9 cellular contexts compared by ENCODE assay signal in the genomic region with DNA sequence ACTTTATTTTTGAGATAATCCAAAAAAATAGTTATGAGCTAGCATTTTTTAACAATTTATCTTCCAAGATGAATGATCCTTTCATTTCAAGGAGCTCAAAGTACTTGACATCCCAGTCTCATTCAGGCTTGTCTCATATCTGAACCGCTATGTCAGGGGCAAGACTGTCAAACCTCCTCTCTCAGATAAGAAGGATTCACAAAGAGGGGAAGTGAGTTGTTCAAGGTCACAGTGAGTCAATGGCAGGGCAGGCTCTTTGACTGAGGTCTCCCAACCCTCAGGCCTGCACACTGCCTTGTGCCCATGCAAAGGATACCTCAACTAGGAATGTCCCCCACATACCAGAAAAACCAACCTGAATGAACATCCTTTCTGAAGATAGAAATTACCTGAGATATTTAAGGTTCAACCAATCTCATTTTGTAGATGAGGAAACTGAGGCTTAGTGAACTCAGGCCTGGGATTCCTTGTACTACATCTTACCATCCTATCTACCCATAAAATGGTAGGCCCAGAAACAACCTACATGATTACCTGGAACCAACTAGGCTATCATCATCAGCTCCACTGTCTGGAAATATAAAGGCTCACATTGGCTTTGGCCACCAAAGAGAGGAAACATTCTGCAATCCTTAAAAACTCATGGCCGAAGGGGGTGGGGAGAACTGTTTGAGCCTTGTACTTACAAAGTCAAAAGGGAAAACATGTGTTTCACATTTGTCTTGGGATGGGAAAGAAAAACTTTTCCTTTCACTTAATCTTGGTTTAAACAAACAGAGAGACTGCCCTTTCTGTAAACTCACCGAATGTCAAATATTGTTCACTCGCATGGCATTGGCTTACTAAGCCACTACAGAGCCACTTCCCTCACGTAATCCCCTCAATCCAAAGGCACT. TPM values are rescaled to one million over a fixed set of nuclear protein-coding genes. Genes with fewer than 3 reads are reported as not detected.
A peak's percentile ranks its signal among the peaks of the same experiment; 100 is the strongest.
DNase-seq lines count a peak whose midpoint lies in the region; ATAC-seq and TF ChIP-seq lines count a peak whose summit lies in the region.
"Had no signal": no experiment of that assay in that cellular context is flagged by ENCODE, and none has a peak within 500 bp of the region (broad histone marks: within the 10 kb centered on the region; RNA-seq: fewer than 3 reads in every experiment).

No MANE protein-coding gene starts in this region.

- H3K9me3 ChIP-seq in adrenal gland (replicated peaks in 1 of 3) = no peaks in the 10 kb centered on the region
- H3K9me3 ChIP-seq in lower lobe of right lung = no peaks in the 10 kb centered on the region

- intact Hi-C loops in adrenal gland (cut with DNase I) = no loop called here
- intact Hi-C loops in lower lobe of right lung (cut with DNase I) = no loop called here

- H3K4me3 ChIP-seq in adrenal gland (peak overlapping the region in 1 of 4 donors; percentile 9), lower lobe of right lung (peak overlapping the region; percentile 9)
- H3K4me3 ChIP-seq: dorsolateral prefrontal cortex had no signal

- peak overlapping the region; percentile 89 for H3K27ac Mint-ChIP-seq in stimulated activated naive CD8-positive, alpha-beta T cell treated with anti-CD3 and anti-CD28 coated beads, Interleukin-15, Interleukin-2, amounts not matched to agents 100 ng/mL and 50 ng/mL, for 24 hours

- peaks cover 5% of the 10 kb centered on the region for H3K9me3 Mint-ChIP-seq in stimulated activated naive CD8-positive, alpha-beta T cell treated with anti-CD3 and anti-CD28 coated beads, Interleukin-15, Interleukin-2, amounts not matched to agents 100 ng/mL and 50 ng/mL, for 24 hours

- no peaks in the 10 kb centered on the region for H3K27me3 Mint-ChIP-seq in stimulated activated naive CD8-positive, alpha-beta T cell treated with anti-CD3 and anti-CD28 coated beads, Interleukin-15, Interleukin-2, amounts not matched to agents 100 ng/mL and 50 ng/mL, for 24 hours

- no peak for DNase-seq in stimulated activated naive CD8-positive, alpha-beta T cell treated with anti-CD3 and anti-CD28 coated beads, Interleukin-15, Interleukin-2, amounts not matched to agents 100 U/mL and 50 U/mL, for 24 hours
- DNase-seq in adrenal gland (no peak), lower lobe of right lung (no peak), medulla oblongata (ENCODE audit: extremely low spot score) (no peak), NCI-H2107 (lab: John Stamatoyannopoulos, UW) (no peak)
- DNase-seq: dorsolateral prefrontal cortex had no signal

- TF ChIP-seq CTCF in adrenal gland (IDR thresholded peaks at IDR 0.05) (no peak), lower lobe of right lung (IDR thresholded peaks at IDR 0.05) (no peak)

- H3K4me1 ChIP-seq in adrenal gland (replicated peaks in 1 of 2) = peaks cover 4 to 9% of the 10 kb centered on the region in 2 donors
- H3K4me1 ChIP-seq in lower lobe of right lung = peaks cover 44% of the 10 kb centered on the region

- WGBS in adrenal gland, 4 donors = 64 to 67% (median 66%) methylated on average over 5 of the region's 5 CpGs

- H3K27ac ChIP-seq in adrenal gland (peak overlapping the region in 3 of 5 donors; percentile 38 to 81 (median 68)), lower lobe of right lung (peak overlapping the region; percentile 76)

- no peak for TF ChIP-seq POLR2A in adrenal gland (IDR thresholded peaks at IDR 0.05)

- peaks cover 84% of the 10 kb centered on the region for H3K4me1 Mint-ChIP-seq in stimulated activated naive CD8-positive, alpha-beta T cell treated with anti-CD3 and anti-CD28 coated beads, Interleukin-15, Interleukin-2, amounts not matched to agents 100 ng/mL and 50 ng/mL, for 24 hours (ENCODE audit: low read depth)

- ATAC-seq in stimulated activated naive CD8-positive, alpha-beta T cell treated with anti-CD3 and anti-CD28 coated beads, Interleukin-15, Interleukin-2, amounts not matched to agents 100 U/mL and 50 U/mL, for 24 hours = no peak
- peak in 1 of 2 donors; percentile 86 for ATAC-seq in lower lobe of right lung
- ATAC-seq in HG02973 (IDR thresholded peaks at IDR 0.05; ENCODE audit: unreplicated experiment) = no peak
- no peak for ATAC-seq in HG02610 (IDR thresholded peaks at IDR 0.05; ENCODE audit: unreplicated experiment)

- H3K27me3 ChIP-seq in adrenal gland (no peaks in the 10 kb centered on the region), lower lobe of right lung (ENCODE audit: low read depth) (no peaks in the 10 kb centered on the region)
- H3K27me3 ChIP-seq: dorsolateral prefrontal cortex had no signal

- H3K4me3 Mint-ChIP-seq in stimulated activated naive CD8-positive, alpha-beta T cell treated with anti-CD3 and anti-CD28 coated beads, Interleukin-15, Interleukin-2, amounts not matched to agents 100 ng/mL and 50 ng/mL, for 24 hours = peak overlapping the region; percentile 53

- no peaks in the 10 kb centered on the region for H3K36me3 ChIP-seq in adrenal gland (replicated peaks in 1 of 2)
- H3K36me3 ChIP-seq in lower lobe of right lung = no peaks in the 10 kb centered on the region

- no peaks in the 10 kb centered on the region for H3K36me3 Mint-ChIP-seq in stimulated activated naive CD8-positive, alpha-beta T cell treated with anti-CD3 and anti-CD28 coated beads, Interleukin-15, Interleukin-2, amounts not matched to agents 100 ng/mL and 50 ng/mL, for 24 hours (ENCODE audit: low read depth)

RNA-seq across cellular contexts. Expression of a gene that starts 51.1 kb away (rescaled TPM):
- 1 to 10 TPM in 6 of 8 donors, under 1 TPM in 2; 0.69 to 9.3 (median 2.6) TPM for total RNA-seq in adrenal gland
- 1 to 10 TPM in 2 of 3 donors, under 1 TPM in 1; 0.49 to 2.4 (median 1.4) TPM for polyA plus RNA-seq in adrenal gland
- 3.1 TPM for total RNA-seq in lower lobe of right lung
